In genomic region chr13:26985285-26985878, GRCh38 we compare ENCODE assay signal across 8 cellular contexts.
DNase-seq lines count a peak whose midpoint lies in the region; ATAC-seq and TF ChIP-seq lines count a peak whose summit lies in the region.

No MANE protein-coding gene starts in this region.

- peak; percentile 44 to 66 (median 57) for DNase-seq in CD4-positive, alpha-beta T cell
- DNase-seq in RWPE1 (ENCODE audit: low spot score) = peak; percentile 72
- DNase-seq in foreskin fibroblast = peak; percentile 66 to 88
- DNase-seq in omental fat pad (ENCODE audit: low spot score) = peak; percentile 68
- peak; percentile 66 to 67 for DNase-seq in thyroid gland

- H3K4me1 Mint-ChIP-seq in CD4-positive, alpha-beta T cell (ENCODE audit: low read depth) = no peaks in the 10 kb centered on the region
- H3K4me1 Mint-ChIP-seq in activated T-helper 17 cell treated with anti-CD3 and anti-CD28 coated beads, Interleukin-2, amount 50 U/mL, for 72 hours = no peaks in the 10 kb centered on the region

- POLR2A ChIA-PET in CD4-positive, alpha-beta T cell (lab: Charles Lee) = interaction anchor here (0.8 to 1.4 kb wide), 4 partner anchors 266 to 841 kb away, joined by 3 to 10 read pairs (median 4); partner anchors contain the start of gene RPL21
- POLR2A ChIA-PET in RWPE1 (lab: Yijun Ruan, JAX; ENCODE audit: low non-redundant PET) = no interaction called here

- CTCF ChIA-PET in CD4-positive, alpha-beta T cell (lab: Charles Lee) = interaction anchor here (0.5 to 2.7 kb wide), 16 partner anchors 10 to 1652 kb away, joined by 3 to 54 read pairs (median 4); partner anchors contain the start of gene RASL11A
- CTCF ChIA-PET in RWPE1 (lab: Yijun Ruan, JAX) = interaction anchor here (0.5 to 3.4 kb wide), 12 partner anchors 9 to 375 kb away, joined by 3 to 43 read pairs (median 4); partner anchors contain the start of gene RASL11A

- TF ChIP-seq CTCF in CD4-positive, alpha-beta T cell (IDR thresholded peaks at IDR 0.05) = peak; percentile 92
- TF ChIP-seq CTCF in LNCAP (IDR thresholded peaks at IDR 0.05) = peak; percentile 69
- TF ChIP-seq CTCF in RWPE1 (conservative IDR thresholded peaks at IDR 0.05; ENCODE audit: low read depth) = peak; percentile 63
- TF ChIP-seq CTCF in foreskin fibroblast (IDR thresholded peaks at IDR 0.05; ENCODE audit: low read depth, low read length) = peak; percentile 65
- TF ChIP-seq CTCF in omental fat pad (IDR thresholded peaks at IDR 0.05) = peak in 2 of 3 donors; percentile 77 to 83
- TF ChIP-seq CTCF in thyroid gland (IDR thresholded peaks at IDR 0.05) = peak; percentile 31 to 88 (median 78)

- TF ChIP-seq POLR2A in thyroid gland (IDR thresholded peaks at IDR 0.05) = no peak

- no peak overlapping the region for H3K27ac ChIP-seq in CD4-positive, alpha-beta T cell (ENCODE audit: low read depth, low read length)
- no peak overlapping the region for H3K27ac ChIP-seq in RWPE1
- H3K27ac ChIP-seq in thyroid gland = no peak overlapping the region

- H3K4me1 ChIP-seq in thyroid gland = no peaks in the 10 kb centered on the region

- no peak overlapping the region for H3K4me3 ChIP-seq in foreskin fibroblast (ENCODE audit: low read depth in 1 of 2, low read length in 2 of 2)
- no peak overlapping the region for H3K4me3 ChIP-seq in thyroid gland (replicated peaks in 1 of 3)

- peaks cover 30% of the 10 kb centered on the region for H3K27me3 Mint-ChIP-seq in CD4-positive, alpha-beta T cell
- peaks cover 19% of the 10 kb centered on the region for H3K27me3 Mint-ChIP-seq in activated T-helper 17 cell treated with anti-CD3 and anti-CD28 coated beads, Interleukin-2, amount 50 U/mL, for 72 hours

- no peaks in the 10 kb centered on the region for H3K36me3 Mint-ChIP-seq in CD4-positive, alpha-beta T cell (ENCODE audit: low read depth)
- no peaks in the 10 kb centered on the region for H3K36me3 Mint-ChIP-seq in activated T-helper 17 cell treated with anti-CD3 and anti-CD28 coated beads, Interleukin-2, amount 50 U/mL, for 72 hours (ENCODE audit: low read depth)

- H3K9me3 Mint-ChIP-seq in CD4-positive, alpha-beta T cell = no peaks in the 10 kb centered on the region
- no peaks in the 10 kb centered on the region for H3K9me3 Mint-ChIP-seq in activated T-helper 17 cell treated with anti-CD3 and anti-CD28 coated beads, Interleukin-2, amount 50 U/mL, for 72 hours

- no peaks in the 10 kb centered on the region for H3K36me3 ChIP-seq in thyroid gland

- H3K27me3 ChIP-seq in CD4-positive, alpha-beta T cell (ENCODE audit: control insufficient read depth, insufficient read depth, low read length) = peaks cover 5% of the 10 kb centered on the region
- no peaks in the 10 kb centered on the region for H3K27me3 ChIP-seq in thyroid gland

- WGBS in thyroid gland, 2 donors = 8 to 9% methylated on average over 6 of the region's 6 CpGs

- H3K27ac Mint-ChIP-seq in CD4-positive, alpha-beta T cell = no peak overlapping the region
- H3K27ac Mint-ChIP-seq in activated T-helper 17 cell treated with anti-CD3 and anti-CD28 coated beads, Interleukin-2, amount 50 U/mL, for 72 hours = no peak overlapping the region

- intact Hi-C loops in CD4-positive, alpha-beta T cell (cut with DNase I, micrococcal nuclease) = loop anchor here (1.0 to 5.0 kb wide), 5 partner anchors 287 to 999 kb away; partner anchors contain the start of gene RASL11A (in 2 of the 2)
- intact Hi-C loops in thyroid gland (cut with DNase I) = loop anchor here (2.0 to 10.0 kb wide), 4 partner anchors 219 to 999 kb away; partner anchors contain the start of gene URAD

- ATAC-seq in CD4-positive, alpha-beta T cell (ENCODE audit: poor library complexity) = peak; percentile 91
- ATAC-seq in GM19463 (IDR thresholded peaks at IDR 0.05; ENCODE audit: unreplicated experiment) = peak; percentile 83
- ATAC-seq in activated T-helper 17 cell treated with anti-CD3 and anti-CD28 coated beads, Interleukin-2, amount 50 U/mL, for 72 hours (replicated peaks) = peak; percentile 82
- ATAC-seq in omental fat pad (ENCODE audit: low FRiP score) = peak; percentile 83

- H3K9me3 ChIP-seq in CD4-positive, alpha-beta T cell (ENCODE audit: control insufficient read depth, low read length) = no peaks in the 10 kb centered on the region
- H3K9me3 ChIP-seq in thyroid gland = no peaks in the 10 kb centered on the region

- H3K4me3 Mint-ChIP-seq in CD4-positive, alpha-beta T cell = no peak overlapping the region
- no peak overlapping the region for H3K4me3 Mint-ChIP-seq in activated T-helper 17 cell treated with anti-CD3 and anti-CD28 coated beads, Interleukin-2, amount 50 U/mL, for 72 hours
